ENCODE assay signal across 24 cellular contexts in the genomic region with DNA sequence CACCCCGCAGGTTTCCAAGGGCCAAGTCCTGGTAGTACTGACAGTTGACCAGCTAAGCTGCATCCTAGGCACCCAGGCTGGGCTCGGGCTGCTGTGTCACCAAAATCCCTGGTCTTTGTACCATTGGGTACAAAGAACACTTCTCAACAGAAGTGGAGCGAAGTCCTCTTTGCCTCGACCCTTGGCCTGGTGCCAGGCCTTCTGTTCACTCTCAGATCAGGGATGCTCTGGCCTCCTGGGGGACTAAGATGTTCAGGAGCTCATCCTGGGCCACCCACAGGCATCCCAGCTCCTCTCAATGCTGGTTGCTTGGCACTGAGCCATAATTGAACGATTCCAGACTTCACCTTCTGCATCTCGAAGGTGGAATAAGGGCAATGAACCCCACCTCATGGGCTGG. TPM values are rescaled to one million over a fixed set of nuclear protein-coding genes. Genes with fewer than 3 reads are reported as not detected.
DNase-seq lines count a peak whose midpoint lies in the region; ATAC-seq and TF ChIP-seq lines count a peak whose summit lies in the region.
"Had no signal": no experiment of that assay in that cellular context is flagged by ENCODE, and none has a peak within 500 bp of the region (broad histone marks: within the 10 kb centered on the region; RNA-seq: fewer than 3 reads in every experiment).

No MANE protein-coding gene starts in this region.

- ATAC-seq in left lobe of liver (peak; percentile 22), foreskin keratinocyte (no peak), left cardiac atrium (no peak)

- H3K4me1 ChIP-seq in Peyer's patch (peaks cover 0 to 22% (median 5%) of the 10 kb centered on the region in 4 donors), foreskin keratinocyte (peaks cover 9% of the 10 kb centered on the region)

- in situ Hi-C loops in ACHN (cut with HindIII; ENCODE audit: low pct_ligation_motif_present, low pct_unique_long_range_greater_than_20kb, low sequenced_read_pairs) = no loop called here

- no peak for TF ChIP-seq POLR2A in Peyer's patch (IDR thresholded peaks at IDR 0.05)

- TF ChIP-seq CTCF in Peyer's patch (IDR thresholded peaks at IDR 0.05) = no peak
- no peak for TF ChIP-seq CTCF in foreskin keratinocyte (conservative IDR thresholded peaks at IDR 0.05)

- no peak overlapping the region for H3K4me3 ChIP-seq in Peyer's patch
- H3K4me3 ChIP-seq: BLaER1, SK-N-MC had no signal

- peak; percentile 56 for DNase-seq in activated effector memory CD4-positive, alpha-beta T cell treated with anti-CD3 and anti-CD28 coated beads, Interleukin-2, amount 50 U/mL, for 16 hours
- no peak for DNase-seq in activated effector memory CD4-positive, alpha-beta T cell treated with Interleukin-2 at 50 U/mL for 16 hours
- DNase-seq in Peyer's patch (peak in 2 of 3 donors; percentile 52 to 66), left lobe of liver (ENCODE audit: low spot score) (no peak), dedifferentiated amniotic fluid mesenchymal stem cell (ENCODE audit: extremely low spot score) (no peak), ACHN (no peak), foreskin keratinocyte (no peak), left cardiac atrium (no peak)
- DNase-seq: CD4-positive, alpha-beta T cell; DMS153; GDM1; IMR-90; NCI-H1105 treated with DMSO at 0.1 percent for 48 hours; NCI-H2081; NCI-H226; NCI-H510A treated with DMSO at 0.1 percent for 48 hours; SHP77 treated with DMSO at 0.1 percent for 48 hours; SW 1271 had no signal

- H3K27me3 ChIP-seq in Peyer's patch (no peaks in the 10 kb centered on the region), foreskin keratinocyte (peaks cover 10% of the 10 kb centered on the region)
- H3K27me3 ChIP-seq: BLaER1 had no signal

- H3K36me3 ChIP-seq in Peyer's patch = no peaks in the 10 kb centered on the region
- H3K36me3 ChIP-seq: BLaER1 had no signal

- no peaks in the 10 kb centered on the region for H3K9me3 ChIP-seq in Peyer's patch
- H3K9me3 ChIP-seq: BLaER1, Caco-2 had no signal

- H3K27ac ChIP-seq in Peyer's patch (no peak overlapping the region), foreskin keratinocyte (no peak overlapping the region)
- H3K27ac ChIP-seq: SK-N-MC had no signal

- intact Hi-C loops in left cardiac atrium (cut with DNase I) = no loop called here

RNA-seq across cellular contexts. Expression of a gene that starts 13.8 kb away (rescaled TPM):
- total RNA-seq in Peyer's patch (10 to 100 TPM in 3 of 4 donors, 1 to 10 TPM in 1; 8.3 to 24.1 (median 22.0) TPM), left lobe of liver (21.7 TPM), foreskin keratinocyte (33.2 and 43.9 TPM in 2 replicates), left cardiac atrium (10 to 100 TPM; 10.3 to 12.4 TPM)
- 19.0 and 25.4 TPM in 2 replicates for polyA plus RNA-seq in foreskin keratinocyte
- total RNA-seq: A673, H4, RPMI7951 had no signal

Comparison
In these comparisons a context has a peak if more than half of its experiments do, and no peak if none do; other contexts are left out.
1. DNase-seq: peak in activated effector memory CD4-positive, alpha-beta T cell treated with anti-CD3 and anti-CD28 coated beads, Interleukin-2, amount 50 U/mL, for 16 hours (single experiment) and Peyer's patch (2 of 3); none in activated effector memory CD4-positive, alpha-beta T cell treated with Interleukin-2 at 50 U/mL for 16 hours (single experiment), left lobe of liver (single experiment), dedifferentiated amniotic fluid mesenchymal stem cell (single experiment), ACHN (single experiment), foreskin keratinocyte (0 of 2) and left cardiac atrium (single experiment).